1 cellular context compared by ENCODE assay signal in genomic region chr3:119700920-119701734, GRCh38.
A peak's percentile ranks its signal among the peaks of the same experiment; 100 is the strongest.
TF ChIP-seq lines count a peak whose summit lies in the region.

No MANE protein-coding gene starts in this region.

TF ChIP-seq in K562, 482 proteins besides CTCF, POLR2A, EP300 and RAD21:
- TF ChIP-seq CBFA2T3 (IDR thresholded peaks at IDR 0.05) (peak; percentile 51), TRIM24 (IDR thresholded peaks at IDR 0.05) (0 out of 4 replicates have a peak, but pooled peaks of 1 of the 2 experiments have one; percentile 16), NR2C1 (IDR thresholded peaks at IDR 0.05) (peak; percentile 63), NR2C1 (tag; IDR thresholded peaks at IDR 0.05) (peak; percentile 65), MYBL2 (IDR thresholded peaks at IDR 0.05; ENCODE audit: low read depth) (peak; percentile 26; the same call in 1 of the 2 replicates), MYBL2 (CRISPR knock-in tag; IDR thresholded peaks at IDR 0.05; ENCODE audit: borderline replicate concordance) (no peak), CBFA2T2 (conservative IDR thresholded peaks at IDR 0.05) (0 out of 2 replicates have a peak, but pooled peaks have one; percentile 22), TBL1XR1 (IDR thresholded peaks at IDR 0.05; ENCODE audit: low read length in 2 of 2) (no peak), NR2C2 (CRISPR knock-in tag; IDR thresholded peaks at IDR 0.05) (no peak), NR2C2 (tag; IDR thresholded peaks at IDR 0.05) (peak; percentile 34; the same call in 1 of the 2 replicates), ZFP1 (CRISPR knock-in tag; IDR thresholded peaks at IDR 0.05) (no peak)
